Comparison of ENCODE assay signal across 20 cellular contexts in genomic region chr13:102617697-102618350, GRCh38. TPM values are rescaled to one million over a fixed set of nuclear protein-coding genes. Genes with fewer than 3 reads are reported as not detected.
DNase-seq lines count a peak whose midpoint lies in the region; ATAC-seq and TF ChIP-seq lines count a peak whose summit lies in the region.
"Had no signal": no experiment of that assay in that cellular context is flagged by ENCODE, and none has a peak within 500 bp of the region (broad histone marks: within the 10 kb centered on the region; RNA-seq: fewer than 3 reads in every experiment).

No MANE protein-coding gene starts in this region.

- H3K36me3 ChIP-seq in endodermal cell (ENCODE audit: control insufficient read depth, insufficient read depth, low read length), result peaks cover 96% of the 10 kb centered on the region

- no peak for TF ChIP-seq POLR2A in lower leg skin (IDR thresholded peaks at IDR 0.05)

- no peak overlapping the region for H3K9ac ChIP-seq in endodermal cell (ENCODE audit: extremely low read depth, low read length, poor library complexity, severe bottlenecking)
- H3K9ac ChIP-seq: BLaER1 had no signal

- H3K27ac ChIP-seq in right cardiac atrium (ENCODE audit: low read length) (no peak overlapping the region), endodermal cell (ENCODE audit: low read depth, low read length) (no peak overlapping the region)
- H3K27ac ChIP-seq: BLaER1, SJCRH30 had no signal

- H3K36me3 Mint-ChIP-seq in stimulated activated effector memory CD8-positive, alpha-beta T cell treated with anti-CD3 and anti-CD28 coated beads, Interleukin-12 subunit alpha, Interleukin-12 subunit beta, amount 100 ng/mL, for 72 hours, result peaks cover 100% of the 10 kb centered on the region
- peaks cover 62% of the 10 kb centered on the region for H3K36me3 Mint-ChIP-seq in endodermal cell (ENCODE audit: low read depth)

- H3K4me1 Mint-ChIP-seq in stimulated activated effector memory CD8-positive, alpha-beta T cell treated with anti-CD3 and anti-CD28 coated beads, Interleukin-12 subunit alpha, Interleukin-12 subunit beta, amount 100 ng/mL, for 72 hours, result peaks cover 16% of the 10 kb centered on the region
- H3K4me1 Mint-ChIP-seq in endodermal cell, result no peaks in the 10 kb centered on the region

- H3K27ac Mint-ChIP-seq in stimulated activated effector memory CD8-positive, alpha-beta T cell treated with anti-CD3 and anti-CD28 coated beads, Interleukin-12 subunit alpha, Interleukin-12 subunit beta, amount 100 ng/mL, for 72 hours, result peak overlapping the region; percentile 14
- H3K27ac Mint-ChIP-seq in endodermal cell, result no peak overlapping the region
- H3K27ac Mint-ChIP-seq: CD4-positive, alpha-beta T cell had no signal

- intact Hi-C loops in left ventricle myocardium superior (cut with micrococcal nuclease), result no loop called here
- intact Hi-C loops in right cardiac atrium (cut with DNase I), result no loop called here
- intact Hi-C loops in lower leg skin (cut with DNase I; ENCODE audit: low total_unique reads), result no loop called here

- TF ChIP-seq CTCF in endodermal cell (conservative IDR thresholded peaks at IDR 0.05) (no peak), lower leg skin (IDR thresholded peaks at IDR 0.05) (no peak)

- DNase-seq in NCI-H2107 treated with DMSO at 0.1 percent for 48 hours (lab: John Stamatoyannopoulos, UW; ENCODE audit: unreplicated experiment), result peak; percentile 2
- DNase-seq in NCI-H2107 (lab: John Stamatoyannopoulos, UW), result no peak
- DNase-seq in left ventricle myocardium superior, result no peak
- DNase-seq in right cardiac atrium, result no peak
- DNase-seq in left lobe of liver (ENCODE audit: low spot score), result no peak
- no peak for DNase-seq in stimulated activated effector memory CD8-positive, alpha-beta T cell treated with anti-CD3 and anti-CD28 coated beads, Interleukin-12 subunit alpha, Interleukin-12 subunit beta, amount 100 ng/mL, for 72 hours (ENCODE audit: low spot score in 2 of 2)
- DNase-seq in endodermal cell, result no peak
- DNase-seq in lower leg skin (ENCODE audit: low spot score in 2 of 2), result no peak
- DNase-seq: CD4-positive, alpha-beta T cell; KG1; MG63; NCI-H1105 treated with DMSO at 0.1 percent for 48 hours; NCI-H146; NCI-H2081; NCI-H2171 treated with DMSO at 0.1 percent for 48 hours; NCI-H345; NCI-H510A treated with DMSO at 0.1 percent for 48 hours; SJCRH30 had no signal

- no peak overlapping the region for H3K4me3 ChIP-seq in right cardiac atrium (ENCODE audit: low read length)
- H3K4me3 ChIP-seq in endodermal cell (ENCODE audit: low read length), result no peak overlapping the region
- no peak overlapping the region for H3K4me3 ChIP-seq in lower leg skin (ENCODE audit: low read depth, poor library complexity, severe bottlenecking)
- H3K4me3 ChIP-seq: BLaER1, MG63, SJCRH30 had no signal

- H3K4me3 Mint-ChIP-seq in stimulated activated effector memory CD8-positive, alpha-beta T cell treated with anti-CD3 and anti-CD28 coated beads, Interleukin-12 subunit alpha, Interleukin-12 subunit beta, amount 100 ng/mL, for 72 hours, result no peak overlapping the region
- H3K4me3 Mint-ChIP-seq in endodermal cell, result no peak overlapping the region
- H3K4me3 Mint-ChIP-seq: CD4-positive, alpha-beta T cell had no signal

- no peaks in the 10 kb centered on the region for H3K9me3 ChIP-seq in right cardiac atrium (ENCODE audit: control insufficient read depth, low read length)
- no peaks in the 10 kb centered on the region for H3K9me3 ChIP-seq in endodermal cell (ENCODE audit: control insufficient read depth, low read length)
- H3K9me3 ChIP-seq: BLaER1, MG63, SJCRH30 had no signal

- H3K27me3 Mint-ChIP-seq in endodermal cell (ENCODE audit: insufficient read depth), result no peaks in the 10 kb centered on the region
- H3K27me3 Mint-ChIP-seq: CD4-positive, alpha-beta T cell had no signal

- ATAC-seq in left ventricle myocardium superior, result peak; percentile 27
- no peak for ATAC-seq in right cardiac atrium
- ATAC-seq in left lobe of liver, result peak; percentile 82
- ATAC-seq in stimulated activated effector memory CD8-positive, alpha-beta T cell treated with anti-CD3 and anti-CD28 coated beads, Interleukin-12 subunit alpha, Interleukin-12 subunit beta, amount 100 ng/mL, for 72 hours, result no peak
- ATAC-seq: SK-N-SH treated with all-trans-retinoic acid at 6 μM for 48 hours had no signal

- 83% methylated on average over 4 of the region's 4 CpGs for WGBS in right cardiac atrium
- WGBS in endodermal cell (ENCODE audit: insufficient coverage in 1 of 2, insufficient read length in 1 of 2), 2 experiments, result 97 to 100% methylated on average over 1 to 4 of the region's 4 CpGs
- WGBS in lower leg skin, 2 donors, result 95% methylated on average over 4 of the region's 4 CpGs

- H3K27me3 ChIP-seq in right cardiac atrium (ENCODE audit: control insufficient read depth, insufficient read depth) (no peaks in the 10 kb centered on the region), endodermal cell (ENCODE audit: control insufficient read depth, insufficient read depth, low read length, poor library complexity, severe bottlenecking) (no peaks in the 10 kb centered on the region)
- H3K27me3 ChIP-seq: BLaER1, MG63, SJCRH30 had no signal

- H3K4me1 ChIP-seq in right cardiac atrium (ENCODE audit: control insufficient read depth, insufficient read depth, low read length), result no peaks in the 10 kb centered on the region
- H3K4me1 ChIP-seq in endodermal cell (ENCODE audit: control insufficient read depth, insufficient read depth, low read length), result no peaks in the 10 kb centered on the region
- H3K4me1 ChIP-seq: BLaER1 had no signal

- H3K9me3 Mint-ChIP-seq in stimulated activated effector memory CD8-positive, alpha-beta T cell treated with anti-CD3 and anti-CD28 coated beads, Interleukin-12 subunit alpha, Interleukin-12 subunit beta, amount 100 ng/mL, for 72 hours, result no peaks in the 10 kb centered on the region
- no peaks in the 10 kb centered on the region for H3K9me3 Mint-ChIP-seq in endodermal cell
- H3K9me3 Mint-ChIP-seq: CD4-positive, alpha-beta T cell had no signal

RNA-seq across cellular contexts. Expression of gene TPP2, which starts 21.0 kb away (rescaled TPM):
- total RNA-seq in left ventricle myocardium superior, result 33.0 TPM
- 10 to 100 TPM; 29.2 to 35.1 (median 32.7) TPM for total RNA-seq in right cardiac atrium
- 22.4 TPM for polyA plus RNA-seq in right cardiac atrium
- total RNA-seq in left lobe of liver, result 20.3 TPM
- 10 to 100 TPM; 64.2 to 80.6 TPM for total RNA-seq in endodermal cell
- 38.8 TPM for polyA plus RNA-seq in endodermal cell (2013, experiment 1 of 2)
- 37.4 TPM for polyA plus RNA-seq in endodermal cell (2013, experiment 2 of 2)
- 10 to 100 TPM; 24.5 to 32.2 (median 26.8) TPM for total RNA-seq in lower leg skin

Comparison
In these comparisons a context has a peak if more than half of its experiments do, and no peak if none do; other contexts are left out.
1. ATAC-seq: peak in left ventricle myocardium superior (single experiment) and left lobe of liver (single experiment); none in right cardiac atrium (0 of 2) and stimulated activated effector memory CD8-positive, alpha-beta T cell treated with anti-CD3 and anti-CD28 coated beads, Interleukin-12 subunit alpha, Interleukin-12 subunit beta, amount 100 ng/mL, for 72 hours (single experiment).